ENCODE assay signal across 1 cellular context in the genomic region with DNA sequence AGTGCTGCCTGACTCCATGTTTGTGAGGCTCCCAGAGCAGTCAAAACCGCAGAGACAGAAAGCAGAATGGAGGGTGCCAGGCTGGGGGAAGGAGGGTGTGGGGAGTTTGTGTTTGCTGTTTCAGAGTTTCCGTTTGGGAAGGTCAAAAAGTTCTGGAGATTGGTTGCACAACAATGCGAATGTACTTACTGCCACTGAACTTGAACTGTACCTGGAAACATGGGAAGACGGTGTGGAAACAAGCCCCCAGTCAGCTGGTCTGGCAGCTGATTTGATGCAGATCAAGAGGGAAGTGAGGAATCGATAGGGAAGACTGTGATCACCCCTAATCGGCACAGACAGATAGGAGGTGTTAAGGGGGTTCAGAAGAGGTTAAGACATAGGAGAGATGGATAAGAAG.
A peak's percentile ranks its signal among the peaks of the same experiment; 100 is the strongest.
TF ChIP-seq lines count a peak whose summit lies in the region.

No MANE protein-coding gene starts in this region.

TF ChIP-seq in HepG2, 621 proteins besides CTCF, POLR2A, EP300 and RAD21 (continued from another document and continues in another):
- TF ChIP-seq ATM (IDR thresholded peaks at IDR 0.05; ENCODE audit: borderline replicate concordance) (no peak), HMG20B (CRISPR knock-in tag; conservative IDR thresholded peaks at IDR 0.05) (0 out of 2 replicates have a peak, but pooled peaks have one; percentile 38), TGIF2 (CRISPR knock-in tag; IDR thresholded peaks at IDR 0.05) (peak; percentile 50; the same call in 1 of the 2 replicates), ZNF563 (CRISPR knock-in tag; IDR thresholded peaks at IDR 0.05) (peak; percentile 40; the same call in 1 of the 2 replicates), GABPA (IDR thresholded peaks at IDR 0.05; ENCODE audit: low read depth, low read length) (no peak), GABPA (CRISPR knock-in tag; IDR thresholded peaks at IDR 0.05; ENCODE audit: low read depth) (peak; percentile 45; the same call in 1 of the 2 replicates), CCDC6 (CRISPR knock-in tag; IDR thresholded peaks at IDR 0.05) (no peak), ZNF746 (CRISPR knock-in tag; IDR thresholded peaks at IDR 0.05) (peak; percentile 80), NR2F6 (IDR thresholded peaks at IDR 0.05) (peak; percentile 82), NR2F6 (CRISPR knock-in tag; IDR thresholded peaks at IDR 0.05) (peak; percentile 91), ZSCAN31 (CRISPR knock-in tag; IDR thresholded peaks at IDR 0.05; ENCODE audit: low read depth) (no peak; the same call in 1 of the 2 replicates), ZNF788 (CRISPR knock-in tag; IDR thresholded peaks at IDR 0.05; ENCODE audit: borderline replicate concordance) (peak; percentile 48; the same call in 1 of the 2 replicates), PITX1 (CRISPR knock-in tag; IDR thresholded peaks at IDR 0.05) (peak; percentile 77), TARDBP (CRISPR knock-in tag; IDR thresholded peaks at IDR 0.05) (peak; percentile 44; the same call in 1 of the 2 replicates), PATZ1 (CRISPR knock-in tag; IDR thresholded peaks at IDR 0.05) (peak; percentile 87), ARNT2 (CRISPR knock-in tag; IDR thresholded peaks at IDR 0.05; ENCODE audit: low read depth) (peak; percentile 38; the same call in 1 of the 2 replicates), ZNF331 (CRISPR knock-in tag; IDR thresholded peaks at IDR 0.05) (peak; percentile 64; the same call in 1 of the 2 replicates), KAT8 (CRISPR knock-in tag; IDR thresholded peaks at IDR 0.05) (peak; percentile 31; the same call in 1 of the 2 replicates), GFI1 (CRISPR knock-in tag; IDR thresholded peaks at IDR 0.05; ENCODE audit: borderline replicate concordance) (0 out of 2 replicates have a peak, but pooled peaks have one; percentile 47), TCF7L2 (IDR thresholded peaks at IDR 0.05; ENCODE audit: low read depth, low read length) (no peak), ZNF263 (CRISPR knock-in tag; IDR thresholded peaks at IDR 0.05) (no peak), SP5 (CRISPR knock-in tag; IDR thresholded peaks at IDR 0.05; ENCODE audit: borderline replicate concordance, low read depth) (peak; percentile 56; the same call in 1 of the 2 replicates), HIVEP1 (CRISPR knock-in tag; IDR thresholded peaks at IDR 0.05) (0 out of 2 replicates have a peak, but pooled peaks have one; percentile 15), RBM39 (IDR thresholded peaks at IDR 0.05; ENCODE audit: low read depth, low read length, poor library complexity, severe bottlenecking) (no peak), IRF2 (CRISPR knock-in tag; IDR thresholded peaks at IDR 0.05) (0 out of 2 replicates have a peak, but pooled peaks have one; percentile 41), ZNF446 (CRISPR knock-in tag; IDR thresholded peaks at IDR 0.05) (no peak), NR1H2 (CRISPR knock-in tag; IDR thresholded peaks at IDR 0.05; ENCODE audit: borderline replicate concordance, low read depth) (0 out of 2 replicates have a peak, but pooled peaks have one; percentile 42), HMG20A (CRISPR knock-in tag; IDR thresholded peaks at IDR 0.05; ENCODE audit: borderline replicate concordance) (peak; percentile 78; the same call in 1 of the 2 replicates), MIXL1 (CRISPR knock-in tag; IDR thresholded peaks at IDR 0.05) (peak; percentile 60; the same call in 1 of the 2 replicates), ZNF280D (CRISPR knock-in tag; IDR thresholded peaks at IDR 0.05) (peak; percentile 77; the same call in 1 of the 2 replicates)
- TF ChIP-seq, protein P1, sequence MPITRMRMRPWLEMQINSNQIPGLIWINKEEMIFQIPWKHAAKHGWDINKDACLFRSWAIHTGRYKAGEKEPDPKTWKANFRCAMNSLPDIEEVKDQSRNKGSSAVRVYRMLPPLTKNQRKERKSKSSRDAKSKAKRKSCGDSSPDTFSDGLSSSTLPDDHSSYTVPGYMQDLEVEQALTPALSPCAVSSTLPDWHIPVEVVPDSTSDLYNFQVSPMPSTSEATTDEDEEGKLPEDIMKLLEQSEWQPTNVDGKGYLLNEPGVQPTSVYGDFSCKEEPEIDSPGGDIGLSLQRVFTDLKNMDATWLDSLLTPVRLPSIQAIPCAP (CRISPR knock-in tag; IDR thresholded peaks at IDR 0.05; ENCODE audit: low read depth) = no peak
- TF ChIP-seq, protein P2, sequence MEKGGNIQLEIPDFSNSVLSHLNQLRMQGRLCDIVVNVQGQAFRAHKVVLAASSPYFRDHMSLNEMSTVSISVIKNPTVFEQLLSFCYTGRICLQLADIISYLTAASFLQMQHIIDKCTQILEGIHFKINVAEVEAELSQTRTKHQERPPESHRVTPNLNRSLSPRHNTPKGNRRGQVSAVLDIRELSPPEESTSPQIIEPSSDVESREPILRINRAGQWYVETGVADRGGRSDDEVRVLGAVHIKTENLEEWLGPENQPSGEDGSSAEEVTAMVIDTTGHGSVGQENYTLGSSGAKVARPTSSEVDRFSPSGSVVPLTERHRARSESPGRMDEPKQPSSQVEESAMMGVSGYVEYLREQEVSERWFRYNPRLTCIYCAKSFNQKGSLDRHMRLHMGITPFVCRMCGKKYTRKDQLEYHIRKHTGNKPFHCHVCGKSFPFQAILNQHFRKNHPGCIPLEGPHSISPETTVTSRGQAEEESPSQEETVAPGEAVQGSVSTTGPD (CRISPR knock-in tag; IDR thresholded peaks at IDR 0.05) = no peak
- TF ChIP-seq, protein P3, sequence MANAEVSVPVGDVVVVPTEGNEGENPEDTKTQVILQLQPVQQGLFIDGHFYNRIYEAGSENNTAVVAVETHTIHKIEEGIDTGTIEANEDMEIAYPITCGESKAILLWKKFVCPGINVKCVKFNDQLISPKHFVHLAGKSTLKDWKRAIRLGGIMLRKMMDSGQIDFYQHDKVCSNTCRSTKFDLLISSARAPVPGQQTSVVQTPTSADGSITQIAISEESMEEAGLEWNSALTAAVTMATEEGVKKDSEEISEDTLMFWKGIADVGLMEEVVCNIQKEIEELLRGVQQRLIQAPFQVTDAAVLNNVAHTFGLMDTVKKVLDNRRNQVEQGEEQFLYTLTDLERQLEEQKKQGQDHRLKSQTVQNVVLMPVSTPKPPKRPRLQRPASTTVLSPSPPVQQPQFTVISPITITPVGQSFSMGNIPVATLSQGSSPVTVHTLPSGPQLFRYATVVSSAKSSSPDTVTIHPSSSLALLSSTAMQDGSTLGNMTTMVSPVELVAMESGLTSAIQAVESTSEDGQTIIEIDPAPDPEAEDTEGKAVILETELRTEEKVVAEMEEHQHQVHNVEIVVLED (CRISPR knock-in tag; IDR thresholded peaks at IDR 0.05; ENCODE audit: borderline replicate concordance) = 0 out of 2 replicates have a peak, but pooled peaks have one; percentile 30
- TF ChIP-seq, protein P4, sequence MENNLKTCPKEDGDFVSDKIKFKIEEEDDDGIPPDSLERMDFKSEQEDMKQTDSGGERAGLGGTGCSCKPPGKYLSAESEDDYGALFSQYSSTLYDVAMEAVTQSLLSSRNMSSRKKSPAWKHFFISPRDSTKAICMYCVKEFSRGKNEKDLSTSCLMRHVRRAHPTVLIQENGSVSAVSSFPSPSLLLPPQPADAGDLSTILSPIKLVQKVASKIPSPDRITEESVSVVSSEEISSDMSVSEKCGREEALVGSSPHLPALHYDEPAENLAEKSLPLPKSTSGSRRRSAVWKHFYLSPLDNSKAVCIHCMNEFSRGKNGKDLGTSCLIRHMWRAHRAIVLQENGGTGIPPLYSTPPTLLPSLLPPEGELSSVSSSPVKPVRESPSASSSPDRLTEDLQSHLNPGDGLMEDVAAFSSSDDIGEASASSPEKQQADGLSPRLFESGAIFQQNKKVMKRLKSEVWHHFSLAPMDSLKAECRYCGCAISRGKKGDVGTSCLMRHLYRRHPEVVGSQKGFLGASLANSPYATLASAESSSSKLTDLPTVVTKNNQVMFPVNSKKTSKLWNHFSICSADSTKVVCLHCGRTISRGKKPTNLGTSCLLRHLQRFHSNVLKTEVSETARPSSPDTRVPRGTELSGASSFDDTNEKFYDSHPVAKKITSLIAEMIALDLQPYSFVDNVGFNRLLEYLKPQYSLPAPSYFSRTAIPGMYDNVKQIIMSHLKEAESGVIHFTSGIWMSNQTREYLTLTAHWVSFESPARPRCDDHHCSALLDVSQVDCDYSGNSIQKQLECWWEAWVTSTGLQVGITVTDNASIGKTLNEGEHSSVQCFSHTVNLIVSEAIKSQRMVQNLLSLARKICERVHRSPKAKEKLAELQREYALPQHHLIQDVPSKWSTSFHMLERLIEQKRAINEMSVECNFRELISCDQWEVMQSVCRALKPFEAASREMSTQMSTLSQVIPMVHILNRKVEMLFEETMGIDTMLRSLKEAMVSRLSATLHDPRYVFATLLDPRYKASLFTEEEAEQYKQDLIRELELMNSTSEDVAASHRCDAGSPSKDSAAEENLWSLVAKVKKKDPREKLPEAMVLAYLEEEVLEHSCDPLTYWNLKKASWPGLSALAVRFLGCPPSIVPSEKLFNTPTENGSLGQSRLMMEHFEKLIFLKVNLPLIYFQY (CRISPR knock-in tag; IDR thresholded peaks at IDR 0.05; ENCODE audit: borderline replicate concordance) = peak; percentile 50; the same call in 1 of the 2 replicates
- TF ChIP-seq, protein P5, sequence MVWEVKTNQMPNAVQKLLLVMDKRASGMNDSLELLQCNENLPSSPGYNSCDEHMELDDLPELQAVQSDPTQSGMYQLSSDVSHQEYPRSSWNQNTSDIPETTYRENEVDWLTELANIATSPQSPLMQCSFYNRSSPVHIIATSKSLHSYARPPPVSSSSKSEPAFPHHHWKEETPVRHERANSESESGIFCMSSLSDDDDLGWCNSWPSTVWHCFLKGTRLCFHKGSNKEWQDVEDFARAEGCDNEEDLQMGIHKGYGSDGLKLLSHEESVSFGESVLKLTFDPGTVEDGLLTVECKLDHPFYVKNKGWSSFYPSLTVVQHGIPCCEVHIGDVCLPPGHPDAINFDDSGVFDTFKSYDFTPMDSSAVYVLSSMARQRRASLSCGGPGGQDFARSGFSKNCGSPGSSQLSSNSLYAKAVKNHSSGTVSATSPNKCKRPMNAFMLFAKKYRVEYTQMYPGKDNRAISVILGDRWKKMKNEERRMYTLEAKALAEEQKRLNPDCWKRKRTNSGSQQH (CRISPR knock-in tag; IDR thresholded peaks at IDR 0.05; ENCODE audit: low read depth) = peak; percentile 53; the same call in 1 of the 2 replicates
- TF ChIP-seq, protein P6, sequence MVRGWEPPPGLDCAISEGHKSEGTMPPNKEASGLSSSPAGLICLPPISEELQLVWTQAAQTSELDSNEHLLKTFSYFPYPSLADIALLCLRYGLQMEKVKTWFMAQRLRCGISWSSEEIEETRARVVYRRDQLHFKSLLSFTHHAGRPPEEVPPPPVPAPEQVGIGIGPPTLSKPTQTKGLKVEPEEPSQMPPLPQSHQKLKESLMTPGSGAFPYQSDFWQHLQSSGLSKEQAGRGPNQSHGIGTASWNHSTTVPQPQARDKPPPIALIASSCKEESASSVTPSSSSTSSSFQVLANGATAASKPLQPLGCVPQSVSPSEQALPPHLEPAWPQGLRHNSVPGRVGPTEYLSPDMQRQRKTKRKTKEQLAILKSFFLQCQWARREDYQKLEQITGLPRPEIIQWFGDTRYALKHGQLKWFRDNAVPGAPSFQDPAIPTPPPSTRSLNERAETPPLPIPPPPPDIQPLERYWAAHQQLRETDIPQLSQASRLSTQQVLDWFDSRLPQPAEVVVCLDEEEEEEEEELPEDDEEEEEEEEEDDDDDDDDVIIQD (CRISPR knock-in tag; IDR thresholded peaks at IDR 0.05; ENCODE audit: low read depth) = peak; percentile 57; the same call in 1 of the 2 replicates
- TF ChIP-seq, protein P7, sequence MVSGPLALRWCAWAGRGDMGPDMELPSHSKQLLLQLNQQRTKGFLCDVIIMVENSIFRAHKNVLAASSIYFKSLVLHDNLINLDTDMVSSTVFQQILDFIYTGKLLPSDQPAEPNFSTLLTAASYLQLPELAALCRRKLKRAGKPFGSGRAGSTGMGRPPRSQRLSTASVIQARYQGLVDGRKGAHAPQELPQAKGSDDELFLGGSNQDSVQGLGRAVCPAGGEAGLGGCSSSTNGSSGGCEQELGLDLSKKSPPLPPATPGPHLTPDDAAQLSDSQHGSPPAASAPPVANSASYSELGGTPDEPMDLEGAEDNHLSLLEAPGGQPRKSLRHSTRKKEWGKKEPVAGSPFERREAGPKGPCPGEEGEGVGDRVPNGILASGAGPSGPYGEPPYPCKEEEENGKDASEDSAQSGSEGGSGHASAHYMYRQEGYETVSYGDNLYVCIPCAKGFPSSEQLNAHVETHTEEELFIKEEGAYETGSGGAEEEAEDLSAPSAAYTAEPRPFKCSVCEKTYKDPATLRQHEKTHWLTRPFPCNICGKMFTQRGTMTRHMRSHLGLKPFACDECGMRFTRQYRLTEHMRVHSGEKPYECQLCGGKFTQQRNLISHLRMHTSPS (CRISPR knock-in tag; IDR thresholded peaks at IDR 0.05; ENCODE audit: low read depth) = no peak
